In genomic region chr12:47280543-47281330, GRCh38 we compare ENCODE assay signal across 27 cellular contexts.
DNase-seq lines count a peak whose midpoint lies in the region; ATAC-seq, FAIRE-seq and TF ChIP-seq lines count a peak whose summit lies in the region.
"Had no signal": no experiment of that assay in that cellular context is flagged by ENCODE, and none has a peak within 500 bp of the region (broad histone marks: within the 10 kb centered on the region; RNA-seq: fewer than 3 reads in every experiment).

No MANE protein-coding gene starts in this region.

- peaks cover 6% of the 10 kb centered on the region for H3K36me3 Mint-ChIP-seq in activated naive CD4-positive, alpha-beta T cell treated with anti-CD3 and anti-CD28 coated beads, Interleukin-2, amount 50 U/mL, for 24 hours
- H3K36me3 Mint-ChIP-seq: stimulated activated effector memory CD8-positive, alpha-beta T cell treated with anti-CD3 and anti-CD28 coated beads, Interleukin-12 subunit alpha, Interleukin-12 subunit beta, amount 100 ng/mL, for 72 hours had no signal

- H2BK120ac ChIP-seq in H1 (replicated peaks; ENCODE audit: low read depth, low read length): no peak overlapping the region

- H3K27ac Mint-ChIP-seq in activated naive CD4-positive, alpha-beta T cell treated with anti-CD3 and anti-CD28 coated beads, Interleukin-2, amount 50 U/mL, for 24 hours: peak overlapping the region; percentile 76
- H3K27ac Mint-ChIP-seq: stimulated activated effector memory CD8-positive, alpha-beta T cell treated with anti-CD3 and anti-CD28 coated beads, Interleukin-12 subunit alpha, Interleukin-12 subunit beta, amount 100 ng/mL, for 72 hours; T-helper 1 cell treated with Interleukin-12 subunit alpha and Interleukin-12 subunit beta and Interleukin-4 antibody, amounts not matched to agents 30 μg/mL and 1 μg/mL, for 36 hours had no signal

- peaks cover 87% of the 10 kb centered on the region for H3K4me1 Mint-ChIP-seq in activated naive CD4-positive, alpha-beta T cell treated with anti-CD3 and anti-CD28 coated beads, Interleukin-2, amount 50 U/mL, for 24 hours

- TF ChIP-seq POLR2A in H1 (IDR thresholded peaks at IDR 0.05; ENCODE audit: control extremely low read depth in 1 of 2, low read depth in 2 of 2, low read length in 2 of 2) (no peak), GM12891 (IDR thresholded peaks at IDR 0.05; ENCODE audit: low read depth, low read length) (no peak)

- H2BK15ac ChIP-seq in H1 (ENCODE audit: low read length): peak overlapping the region; percentile 40; the same call in 1 of the 2 replicates

- no peak overlapping the region for H2BK20ac ChIP-seq in H1 (ENCODE audit: low read length)

- H2BK12ac ChIP-seq in H1 (ENCODE audit: low read depth, low read length): no peak overlapping the region

- no peaks in the 10 kb centered on the region for H3K4me1 ChIP-seq in H1 (replicated peaks in 1 of 4; ENCODE audit: control insufficient read depth in 3 of 4, insufficient read depth in 4 of 4, low read length in 3 of 4)
- H3K4me1 ChIP-seq in upper lobe of right lung: peaks cover 28% of the 10 kb centered on the region

- H3K27me3 ChIP-seq in H1 (replicated peaks in 1 of 4; ENCODE audit: control insufficient read depth in 3 of 4, extremely low read depth in 1 of 4, insufficient read depth in 3 of 4, low read length in 3 of 4): no peaks in the 10 kb centered on the region
- no peaks in the 10 kb centered on the region for H3K27me3 ChIP-seq in upper lobe of right lung
- H3K27me3 ChIP-seq: gastrocnemius medialis, ovary, right lobe of liver, testis had no signal

- no peak overlapping the region for H3K4ac ChIP-seq in H1 (replicated peaks; ENCODE audit: insufficient read length, low read depth, low read length)

- TF ChIP-seq EP300 in H1 (IDR thresholded peaks at IDR 0.05; ENCODE audit: borderline replicate concordance in 1 of 2, low read depth in 2 of 2, low read length in 2 of 2): no peak

- FAIRE-seq in H1 (lab: Jason Lieb, UNC) (no peak), GM12891 (lab: Jason Lieb, UNC) (no peak)
- FAIRE-seq: GM12878, kidney had no signal

- no peak for TF ChIP-seq RAD21 in H1 (IDR thresholded peaks at IDR 0.05 in 1 of 2, conservative IDR thresholded peaks at IDR 0.05 in 1 of 2; ENCODE audit: low read depth in 2 of 2, low read length in 2 of 2)

- H3K79me2 ChIP-seq in H1 (ENCODE audit: control insufficient read depth in 1 of 2, insufficient read depth in 2 of 2, low read length in 2 of 2): no peaks in the 10 kb centered on the region

- no peak overlapping the region for H3K23ac ChIP-seq in H1 (ENCODE audit: insufficient read length)

- H3K23me2 ChIP-seq in H1 (ENCODE audit: low read depth, low read length): no peaks in the 10 kb centered on the region

- H3K9me3 ChIP-seq in H1 (ENCODE audit: insufficient read depth in 2 of 2, low read depth in 1 of 2, low read length in 1 of 2) (no peaks in the 10 kb centered on the region), upper lobe of right lung (no peaks in the 10 kb centered on the region)
- H3K9me3 ChIP-seq: gastrocnemius medialis, ovary, right lobe of liver, testis had no signal

- 0 out of 2 replicates have a peak overlapping the region, but pooled peaks have one; percentile 19 for H2AFZ ChIP-seq in H1 (ENCODE audit: low read length)
- H2AFZ ChIP-seq: GM23248 had no signal

- no peak overlapping the region for H4K8ac ChIP-seq in H1 (ENCODE audit: extremely low read depth, insufficient read depth, low read length)

- H3K56ac ChIP-seq in H1 (replicated peaks; ENCODE audit: insufficient read length, low read depth, low read length): no peak overlapping the region

- no peaks in the 10 kb centered on the region for H3K27me3 Mint-ChIP-seq in activated naive CD4-positive, alpha-beta T cell treated with anti-CD3 and anti-CD28 coated beads, Interleukin-2, amount 50 U/mL, for 24 hours
- H3K27me3 Mint-ChIP-seq: naive thymus-derived CD4-positive, alpha-beta T cell had no signal

- no peak overlapping the region for H3K4me2 ChIP-seq in H1 (ENCODE audit: insufficient read depth in 1 of 2, low read depth in 2 of 2, low read length in 2 of 2)
- H3K4me2 ChIP-seq: KMS-11 had no signal

- H3K4me3 Mint-ChIP-seq in activated naive CD4-positive, alpha-beta T cell treated with anti-CD3 and anti-CD28 coated beads, Interleukin-2, amount 50 U/mL, for 24 hours: no peak overlapping the region
- H3K4me3 Mint-ChIP-seq: activated T-helper 1 cell treated with anti-CD3 and anti-CD28 coated beads, Interleukin-12 subunit alpha, Interleukin-12 subunit beta, Interleukin-2, Interleukin-4 antibody, amounts not matched to agents 30 ng/mL and 10 ng/mL and 1 ng/mL, durations not matched to agents 14 hours and 24 hours and 36 hours; stimulated activated effector memory CD8-positive, alpha-beta T cell treated with anti-CD3 and anti-CD28 coated beads, Interleukin-12 subunit alpha, Interleukin-12 subunit beta, amount 100 ng/mL, for 72 hours; T-helper 1 cell treated with Interleukin-12 subunit alpha and Interleukin-12 subunit beta and Interleukin-4 antibody, amounts not matched to agents 30 μg/mL and 1 μg/mL, for 36 hours had no signal

- no peak overlapping the region for H3K9ac ChIP-seq in H1 (replicated peaks in 1 of 4; ENCODE audit: extremely low read depth in 1 of 4, low read depth in 3 of 4, low read length in 3 of 4)
- H3K9ac ChIP-seq: GM23248, KMS-11 had no signal

- H2BK5ac ChIP-seq in H1 (ENCODE audit: low read depth, low read length): no peak overlapping the region

- no peak for TF ChIP-seq CTCF in RWPE1 (conservative IDR thresholded peaks at IDR 0.05; ENCODE audit: low read depth)
- no peak for TF ChIP-seq CTCF in H1 (IDR thresholded peaks at IDR 0.05; ENCODE audit: control extremely low read depth in 1 of 3, insufficient read depth in 1 of 3, low read depth in 1 of 3, low read length in 3 of 3)
- no peak for TF ChIP-seq CTCF in upper lobe of right lung (IDR thresholded peaks at IDR 0.05)

- H3K14ac ChIP-seq in H1 (ENCODE audit: insufficient read length): no peak overlapping the region

- H4K91ac ChIP-seq in H1 (replicated peaks; ENCODE audit: insufficient read length, low read length): no peak overlapping the region

- CTCF ChIA-PET in RWPE1 (lab: Yijun Ruan, JAX) (no interaction called here), H1 (lab: Charles Lee; ENCODE audit: partially characterized antibody) (interaction anchor here (1.0 kb wide), 1 partner anchor 209 kb away, joined by 5 read pairs; no protein-coding TSS in a partner anchor)

- ATAC-seq in upper lobe of right lung (peak; percentile 68), HG02623 (IDR thresholded peaks at IDR 0.05; ENCODE audit: unreplicated experiment) (no peak)
- ATAC-seq: esophagus mucosa; gastrocnemius medialis; GM12878; naive thymus-derived CD4-positive, alpha-beta T cell; right lobe of liver had no signal

- H3K27ac ChIP-seq in RWPE1: peak overlapping the region; percentile 53; the same call in 1 of the 2 replicates
- H3K27ac ChIP-seq in H1 (ENCODE audit: low read depth, low read length): no peak overlapping the region
- H3K27ac ChIP-seq in upper lobe of right lung: no peak overlapping the region
- H3K27ac ChIP-seq: gastrocnemius medialis, GM23248, KMS-11, ovary, right lobe of liver, testis had no signal

- no peaks in the 10 kb centered on the region for H4K20me1 ChIP-seq in H1 (replicated peaks in 1 of 2; ENCODE audit: control insufficient read depth in 1 of 2, insufficient read depth in 2 of 2, low read length in 2 of 2)

- H4K5ac ChIP-seq in H1 (ENCODE audit: insufficient read length, low read depth, low read length): no peak overlapping the region

- 86% methylated on average over 7 of the region's 7 CpGs; no CpG with 5 or more reads in 1 of the 2 experiments for WGBS in H1 (ENCODE audit: extremely low coverage in 1 of 2, insufficient coverage in 1 of 2, insufficient read length in 1 of 2, insufficient replicate concordance in 2 of 2, low coverage in 1 of 2, low lambda C conversion rate in 2 of 2, missing lambda C conversion rate in 1 of 2), 2 experiments

- H3K36me3 ChIP-seq in H1 (ENCODE audit: control insufficient read depth in 2 of 4, insufficient read depth in 4 of 4, low read length in 3 of 4) (no peaks in the 10 kb centered on the region), upper lobe of right lung (no peaks in the 10 kb centered on the region)
- H3K36me3 ChIP-seq: gastrocnemius medialis, ovary, right lobe of liver had no signal

- H3K18ac ChIP-seq in H1 (ENCODE audit: extremely low read depth, low read length): no peak overlapping the region

- H3K79me1 ChIP-seq in H1 (ENCODE audit: low read depth, low read length): no peaks in the 10 kb centered on the region

- intact Hi-C loops in upper lobe of right lung (cut with DNase I): no loop called here

- DNase-seq in activated naive CD4-positive, alpha-beta T cell (lab: John Stamatoyannopoulos, UW): no peak
- DNase-seq in RWPE1 (ENCODE audit: low spot score) (no peak), H1 (ENCODE audit: low read depth in 1 of 2, low spot score in 2 of 2) (no peak), upper lobe of right lung (no peak), GM12891 (ENCODE audit: insufficient read length, low spot score) (no peak), cerebellum (ENCODE audit: low spot score) (no peak)
- DNase-seq: amygdala; central memory CD4-positive, alpha-beta T cell; gastrocnemius medialis; kidney; naive thymus-derived CD4-positive, alpha-beta T cell; NCI-H1092 treated with DMSO at 0.1 percent for 48 hours; NCI-H2029 treated with DMSO at 0.1 percent for 48 hours; NCI-H345; NCI-H82; ovary; right lobe of liver; testis had no signal

- no peak overlapping the region for H2AK5ac ChIP-seq in H1 (ENCODE audit: low read depth, low read length)

- POLR2A ChIA-PET in RWPE1 (lab: Yijun Ruan, JAX; ENCODE audit: low non-redundant PET) (no interaction called here), H1 (lab: Charles Lee; ENCODE audit: partially characterized antibody) (no interaction called here)

- peaks cover 5% of the 10 kb centered on the region for H3K9me3 Mint-ChIP-seq in activated naive CD4-positive, alpha-beta T cell treated with anti-CD3 and anti-CD28 coated beads, Interleukin-2, amount 50 U/mL, for 24 hours
- H3K9me3 Mint-ChIP-seq: stimulated activated effector memory CD8-positive, alpha-beta T cell treated with anti-CD3 and anti-CD28 coated beads, Interleukin-12 subunit alpha, Interleukin-12 subunit beta, amount 100 ng/mL, for 72 hours; T-helper 1 cell treated with Interleukin-12 subunit alpha and Interleukin-12 subunit beta and Interleukin-4 antibody, amounts not matched to agents 30 μg/mL and 1 μg/mL, for 36 hours had no signal

- H3K4me3 ChIP-seq in H1 (ENCODE audit: extremely low read depth in 1 of 4, insufficient read depth in 2 of 4, low read depth in 3 of 4, low read length in 4 of 4) (no peak overlapping the region), upper lobe of right lung (no peak overlapping the region)
- H3K4me3 ChIP-seq: gastrocnemius medialis, GM12878, GM23248, ovary, right lobe of liver, testis had no signal

TF ChIP-seq in H1, 55 proteins besides CTCF, POLR2A, EP300 and RAD21 (continues in another document):
- TF ChIP-seq HDAC6 (IDR thresholded peaks at IDR 0.05; ENCODE audit: low read depth, low read length): no peak
- TF ChIP-seq KDM1A (IDR thresholded peaks at IDR 0.05; ENCODE audit: borderline replicate concordance, low read length): no peak
- no peak for TF ChIP-seq BACH1 (IDR thresholded peaks at IDR 0.05; ENCODE audit: low read length)

TF ChIP-seq in GM12891, 5 proteins besides CTCF, POLR2A, EP300 and RAD21:
- no peak for TF ChIP-seq TAF1 (IDR thresholded peaks at IDR 0.05; ENCODE audit: low read depth, low read length)
